Comparison of ENCODE assay signal across 15 cellular contexts in genomic region chr21:32336711-32337110, GRCh38. TPM values are rescaled to one million over a fixed set of nuclear protein-coding genes. Genes with fewer than 3 reads are reported as not detected.
DNase-seq lines count a peak whose midpoint lies in the region; ATAC-seq, FAIRE-seq and TF ChIP-seq lines count a peak whose summit lies in the region.
"Had no signal": no experiment of that assay in that cellular context is flagged by ENCODE, and none has a peak within 500 bp of the region (broad histone marks: within the 10 kb centered on the region; RNA-seq: fewer than 3 reads in every experiment).

No MANE protein-coding gene starts in this region.

- POLR2A ChIA-PET in RWPE1 (lab: Yijun Ruan, JAX; ENCODE audit: low non-redundant PET) (no interaction called here), Caco-2 (lab: Charles Lee) (no interaction called here)

- peak overlapping the region; percentile 26 for H3K27ac ChIP-seq in RWPE1
- H3K27ac ChIP-seq in small intestine (ENCODE audit: low read depth in 1 of 2, low read length in 1 of 2), result no peak overlapping the region
- H3K27ac ChIP-seq: colonic mucosa, hepatocyte had no signal

- DNase-seq in activated CD8-positive, alpha-beta memory T cell treated with anti-CD3 and anti-CD28 coated beads, Interleukin-2, amount 50 U/mL, for 48 hours, result peak; percentile 44
- DNase-seq in activated CD8-positive, alpha-beta memory T cell treated with anti-CD3 and anti-CD28 coated beads, Interleukin-2, amount 10 ng/mL, durations not matched to agents 7 days and 5 days, result no peak
- peak; percentile 26 for DNase-seq in RWPE1 (ENCODE audit: low spot score)
- peak; percentile 8 for DNase-seq in fibroblast of the conjunctiva (ENCODE audit: low read depth)
- peak; percentile 13 for DNase-seq in stromal cell of bone marrow (ENCODE audit: low read depth)
- no peak for DNase-seq in small intestine
- no peak for DNase-seq in Caco-2
- DNase-seq: activated T-cell treated with anti-CD3 and anti-CD28 coated beads, Interleukin-2, amount 50 U/mL, for 24 hours; colonic mucosa; NK-92 treated with Interleukin-12 subunit alpha and Interleukin-12 subunit beta, amount 100 ng/mL, for 24 hours had no signal

- intact Hi-C loops in Caco-2 (cut with micrococcal nuclease; ENCODE audit: unreplicated experiment), result no loop called here

- WGBS in small intestine, 3 donors, result 69 to 72% (median 71%) methylated on average over 1 of the region's 1 CpG

- ATAC-seq in activated CD8-positive, alpha-beta memory T cell treated with anti-CD3 and anti-CD28 coated beads, Interleukin-2, amount 10 ng/mL, durations not matched to agents 7 days and 5 days, result no peak
- no peak for ATAC-seq in GM18519 (IDR thresholded peaks at IDR 0.05; ENCODE audit: low FRiP score, unreplicated experiment)
- ATAC-seq: HCT116 had no signal

- CTCF ChIA-PET in activated CD8-positive, alpha-beta memory T cell treated with anti-CD3 and anti-CD28 coated beads, Interleukin-2, amount 10 ng/mL, durations not matched to agents 7 days and 5 days (lab: Charles Lee), result interaction anchor here (1.2 kb wide), 1 partner anchor 10 kb away, joined by 3 read pairs; no protein-coding TSS in a partner anchor
- CTCF ChIA-PET in RWPE1 (lab: Yijun Ruan, JAX) (no interaction called here), Caco-2 (lab: Charles Lee) (no interaction called here)

- H3K4me3 ChIP-seq in small intestine (ENCODE audit: low read depth in 1 of 2, low read length in 2 of 2) (no peak overlapping the region), Caco-2 (ENCODE audit: low read depth, low read length) (no peak overlapping the region)
- H3K4me3 ChIP-seq: colonic mucosa, hepatocyte had no signal

- no peak for TF ChIP-seq CTCF in RWPE1 (conservative IDR thresholded peaks at IDR 0.05; ENCODE audit: low read depth)
- TF ChIP-seq CTCF in Caco-2 (IDR thresholded peaks at IDR 0.05; ENCODE audit: insufficient read depth in 1 of 2, low read depth in 1 of 2, low read length in 1 of 2, severe bottlenecking in 1 of 2, unreplicated experiment in 1 of 2), result no peak

- no peak overlapping the region for H3K4me3 Mint-ChIP-seq in activated CD8-positive, alpha-beta memory T cell treated with anti-CD3 and anti-CD28 coated beads, Interleukin-2, amount 10 ng/mL, durations not matched to agents 7 days and 5 days
- no peak overlapping the region for H3K4me3 Mint-ChIP-seq in Caco-2 (ENCODE audit: unreplicated experiment)
- H3K4me3 Mint-ChIP-seq: activated T-cell treated with anti-CD3 and anti-CD28 coated beads, Interleukin-2, amount 50 U/mL, for 24 hours; T-helper 2 cell treated with Interferon-gamma antibody and Interleukin-4, amounts not matched to agents 5 μg/mL and 100 μg/mL, for 36 hours had no signal

- no peaks in the 10 kb centered on the region for H3K27me3 ChIP-seq in small intestine (ENCODE audit: control insufficient read depth in 2 of 2, insufficient read depth in 2 of 2, low read length in 2 of 2)
- no peaks in the 10 kb centered on the region for H3K27me3 ChIP-seq in Caco-2 (replicated peaks; ENCODE audit: control insufficient read depth, insufficient read depth, low read length)
- H3K27me3 ChIP-seq: colonic mucosa, hepatocyte had no signal

- H3K36me3 Mint-ChIP-seq in activated CD8-positive, alpha-beta memory T cell treated with anti-CD3 and anti-CD28 coated beads, Interleukin-2, amount 10 ng/mL, durations not matched to agents 7 days and 5 days, result peaks cover 39% of the 10 kb centered on the region
- peaks cover 75% of the 10 kb centered on the region for H3K36me3 Mint-ChIP-seq in Caco-2 (ENCODE audit: insufficient read depth, unreplicated experiment)

- peaks cover 4% of the 10 kb centered on the region for H3K4me1 Mint-ChIP-seq in activated CD8-positive, alpha-beta memory T cell treated with anti-CD3 and anti-CD28 coated beads, Interleukin-2, amount 10 ng/mL, durations not matched to agents 7 days and 5 days
- H3K4me1 Mint-ChIP-seq in Caco-2 (ENCODE audit: low read depth, unreplicated experiment), result no peaks in the 10 kb centered on the region

- H3K36me3 ChIP-seq in small intestine (ENCODE audit: control insufficient read depth in 2 of 2, insufficient read depth in 2 of 2, low read length in 2 of 2) (peaks cover 11 to 14% of the 10 kb centered on the region in 2 donors), Caco-2 (ENCODE audit: control insufficient read depth, insufficient read depth, low read length) (peaks cover 3% of the 10 kb centered on the region; the same call in 1 of the 2 replicates)

- FAIRE-seq in small intestine (lab: Jason Lieb, UNC), result no peak
- FAIRE-seq: G401.6 had no signal

- H3K27me3 Mint-ChIP-seq in activated CD8-positive, alpha-beta memory T cell treated with anti-CD3 and anti-CD28 coated beads, Interleukin-2, amount 10 ng/mL, durations not matched to agents 7 days and 5 days, result no peaks in the 10 kb centered on the region
- no peaks in the 10 kb centered on the region for H3K27me3 Mint-ChIP-seq in Caco-2 (ENCODE audit: insufficient read depth, unreplicated experiment)
- H3K27me3 Mint-ChIP-seq: activated T-cell treated with anti-CD3 and anti-CD28 coated beads, Interleukin-2, amount 50 U/mL, for 24 hours had no signal

- H3K27ac Mint-ChIP-seq in activated CD8-positive, alpha-beta memory T cell treated with anti-CD3 and anti-CD28 coated beads, Interleukin-2, amount 10 ng/mL, durations not matched to agents 7 days and 5 days, result no peak overlapping the region
- no peak overlapping the region for H3K27ac Mint-ChIP-seq in Caco-2 (ENCODE audit: unreplicated experiment)
- H3K27ac Mint-ChIP-seq: activated T-cell treated with anti-CD3 and anti-CD28 coated beads, Interleukin-2, amount 50 U/mL, for 24 hours; T-helper 2 cell treated with Interferon-gamma antibody and Interleukin-4, amounts not matched to agents 5 μg/mL and 100 μg/mL, for 36 hours had no signal

- BruUV-seq in Caco-2 (replicated peaks; lab: Mats Ljungman, UMichigan), result no TSS peak

- no peaks in the 10 kb centered on the region for H3K4me1 ChIP-seq in small intestine (ENCODE audit: control insufficient read depth in 2 of 2, insufficient read depth in 1 of 2, low read depth in 1 of 2, low read length in 1 of 2)
- H3K4me1 ChIP-seq in Caco-2, result no peaks in the 10 kb centered on the region
- H3K4me1 ChIP-seq: colonic mucosa had no signal

- H3K9me3 Mint-ChIP-seq in activated CD8-positive, alpha-beta memory T cell treated with anti-CD3 and anti-CD28 coated beads, Interleukin-2, amount 10 ng/mL, durations not matched to agents 7 days and 5 days (ENCODE audit: low read depth), result no peaks in the 10 kb centered on the region
- H3K9me3 Mint-ChIP-seq in Caco-2 (ENCODE audit: unreplicated experiment), result no peaks in the 10 kb centered on the region
- H3K9me3 Mint-ChIP-seq: activated T-cell treated with anti-CD3 and anti-CD28 coated beads, Interleukin-2, amount 50 U/mL, for 24 hours; T-helper 2 cell treated with Interferon-gamma antibody and Interleukin-4, amounts not matched to agents 5 μg/mL and 100 μg/mL, for 36 hours had no signal

- H3K9me3 ChIP-seq in small intestine (ENCODE audit: control insufficient read depth, low read depth) (no peaks in the 10 kb centered on the region), Caco-2 (no peaks in the 10 kb centered on the region)
- H3K9me3 ChIP-seq: colonic mucosa had no signal

RNA-seq across cellular contexts. Expression of gene MRAP, which starts 38.1 kb away (rescaled TPM):
- not detected for total RNA-seq in activated CD8-positive, alpha-beta memory T cell treated with anti-CD3 and anti-CD28 coated beads, Interleukin-2, amount 10 ng/mL, durations not matched to agents 7 days and 5 days
- 1 to 10 TPM in 1 of 3 donors, not detected in 2; 8.5 TPM for polyA plus RNA-seq in small intestine
- not detected in 2 replicates for total RNA-seq in Caco-2 (2022)
- total RNA-seq: colonic mucosa had no signal
- polyA plus RNA-seq: hepatocyte had no signal

RNA-seq across cellular contexts. Expression of gene URB1, which starts 56.1 kb away (rescaled TPM):
- total RNA-seq in activated CD8-positive, alpha-beta memory T cell treated with anti-CD3 and anti-CD28 coated beads, Interleukin-2, amount 10 ng/mL, durations not matched to agents 7 days and 5 days, result 10 to 100 TPM; 17.5 to 28.3 TPM
- 1 to 10 TPM in 1 of 3 donors, under 1 TPM in 2; 0.67 to 6.0 (median 0.81) TPM for polyA plus RNA-seq in small intestine
- 17.1 and 21.1 TPM in 2 replicates for total RNA-seq in Caco-2 (2022)

RNA-seq across cellular contexts. Expression of gene MIS18A, which starts 57.9 kb away (rescaled TPM):
- 10 to 100 TPM; 29.3 to 30.1 TPM for total RNA-seq in activated CD8-positive, alpha-beta memory T cell treated with anti-CD3 and anti-CD28 coated beads, Interleukin-2, amount 10 ng/mL, durations not matched to agents 7 days and 5 days
- polyA plus RNA-seq in small intestine, result 10 to 100 TPM in 1 of 3 donors, 1 to 10 TPM in 2; 3.4 to 18.1 (median 3.5) TPM
- 22.9 and 27.5 TPM in 2 replicates for total RNA-seq in Caco-2 (2022)

Comparison
In these comparisons a context has a peak if more than half of its experiments do, and no peak if none do; other contexts are left out.
1. DNase-seq: peak in activated CD8-positive, alpha-beta memory T cell treated with anti-CD3 and anti-CD28 coated beads, Interleukin-2, amount 50 U/mL, for 48 hours (single experiment), RWPE1 (single experiment), fibroblast of the conjunctiva (single experiment) and stromal cell of bone marrow (single experiment); none in activated CD8-positive, alpha-beta memory T cell treated with anti-CD3 and anti-CD28 coated beads, Interleukin-2, amount 10 ng/mL, durations not matched to agents 7 days and 5 days (single experiment), small intestine (single experiment) and Caco-2 (0 of 2).